In genomic region chr14:76901171-76902055, GRCh38 we compare ENCODE assay signal across 15 cellular contexts.
DNase-seq lines count a peak whose midpoint lies in the region; ATAC-seq and TF ChIP-seq lines count a peak whose summit lies in the region.
"Had no signal": no experiment of that assay in that cellular context is flagged by ENCODE, and none has a peak within 500 bp of the region (broad histone marks: within the 10 kb centered on the region; RNA-seq: fewer than 3 reads in every experiment).

No MANE protein-coding gene starts in this region.

- no peak for ATAC-seq in stimulated activated effector memory CD8-positive, alpha-beta T cell treated with anti-CD3 and anti-CD28 coated beads, Interleukin-12 subunit alpha, Interleukin-12 subunit beta, amount 100 ng/mL, for 72 hours
- no peak for ATAC-seq in GM18517 (IDR thresholded peaks at IDR 0.05; ENCODE audit: unreplicated experiment)
- ATAC-seq: body of pancreas, psoas muscle had no signal

- no peak overlapping the region for H3K4me3 Mint-ChIP-seq in MCF 10A (ENCODE audit: unreplicated experiment)
- H3K4me3 Mint-ChIP-seq in stimulated activated effector memory CD8-positive, alpha-beta T cell treated with anti-CD3 and anti-CD28 coated beads, Interleukin-12 subunit alpha, Interleukin-12 subunit beta, amount 100 ng/mL, for 72 hours, result no peak overlapping the region
- no peak overlapping the region for H3K4me3 Mint-ChIP-seq in activated CD4-positive, alpha-beta T cell treated with anti-CD3 and anti-CD28 coated beads, Interleukin-2, amount 10 ng/mL, durations not matched to agents 24 days and 14 days
- H3K4me3 Mint-ChIP-seq: activated CD4-positive, alpha-beta T cell treated with anti-CD3 and anti-CD28 coated beads, Interleukin-2, amount 10 ng/mL, durations not matched to agents 7 days and 5 days; T-helper 2 cell treated with Interferon-gamma antibody and Interleukin-4, amounts not matched to agents 5 μg/mL and 100 μg/mL, for 36 hours had no signal

- H3K9me3 Mint-ChIP-seq in MCF 10A (ENCODE audit: unreplicated experiment), result no peaks in the 10 kb centered on the region
- no peaks in the 10 kb centered on the region for H3K9me3 Mint-ChIP-seq in stimulated activated effector memory CD8-positive, alpha-beta T cell treated with anti-CD3 and anti-CD28 coated beads, Interleukin-12 subunit alpha, Interleukin-12 subunit beta, amount 100 ng/mL, for 72 hours
- no peaks in the 10 kb centered on the region for H3K9me3 Mint-ChIP-seq in activated CD4-positive, alpha-beta T cell treated with anti-CD3 and anti-CD28 coated beads, Interleukin-2, amount 10 ng/mL, durations not matched to agents 24 days and 14 days
- H3K9me3 Mint-ChIP-seq: activated CD4-positive, alpha-beta T cell treated with anti-CD3 and anti-CD28 coated beads, Interleukin-2, amount 10 ng/mL, durations not matched to agents 7 days and 5 days; T-helper 2 cell treated with Interferon-gamma antibody and Interleukin-4, amounts not matched to agents 5 μg/mL and 100 μg/mL, for 36 hours had no signal

- POLR2A ChIA-PET in MCF 10A (lab: Yijun Ruan, JAX), result interaction anchor here (1.0 kb wide), 1 partner anchor 165 kb away, joined by 4 read pairs; no protein-coding TSS in a partner anchor

- CTCF ChIA-PET in MCF 10A (lab: Yijun Ruan, JAX), result interaction anchor here (1.0 to 14.1 kb wide), 9 partner anchors 10 to 194 kb away, joined by 3 to 186 read pairs (median 8); no protein-coding TSS in a partner anchor

- BruUV-seq in MCF 10A (replicated peaks; lab: Mats Ljungman, UMichigan), result no TSS peak

- H3K36me3 Mint-ChIP-seq in MCF 10A (ENCODE audit: insufficient read depth, unreplicated experiment), result peaks cover 5% of the 10 kb centered on the region
- no peaks in the 10 kb centered on the region for H3K36me3 Mint-ChIP-seq in stimulated activated effector memory CD8-positive, alpha-beta T cell treated with anti-CD3 and anti-CD28 coated beads, Interleukin-12 subunit alpha, Interleukin-12 subunit beta, amount 100 ng/mL, for 72 hours
- H3K36me3 Mint-ChIP-seq in activated CD4-positive, alpha-beta T cell treated with anti-CD3 and anti-CD28 coated beads, Interleukin-2, amount 10 ng/mL, durations not matched to agents 24 days and 14 days (ENCODE audit: low read depth), result no peaks in the 10 kb centered on the region

- H3K27me3 Mint-ChIP-seq in MCF 10A (ENCODE audit: insufficient read depth, unreplicated experiment), result no peaks in the 10 kb centered on the region
- H3K27me3 Mint-ChIP-seq in activated CD4-positive, alpha-beta T cell treated with anti-CD3 and anti-CD28 coated beads, Interleukin-2, amount 10 ng/mL, durations not matched to agents 24 days and 14 days, result peaks cover 2% of the 10 kb centered on the region

- H3K4me3 ChIP-seq in fibroblast of villous mesenchyme (ENCODE audit: low read depth, low read length), result no peak overlapping the region
- H3K4me3 ChIP-seq: BLaER1 treated with 17β-estradiol and CSF1 and Interleukin-3, amounts not matched to agents 10 nM and 100 nM; body of pancreas; PC-9; psoas muscle had no signal

- peak; percentile 75 for DNase-seq in G401 (ENCODE audit: low spot score)
- peak; percentile 43 for DNase-seq in MCF 10A (ENCODE audit: unreplicated experiment)
- DNase-seq in fibroblast of villous mesenchyme (ENCODE audit: low read depth), result peak; percentile 39
- no peak for DNase-seq in stimulated activated effector memory CD8-positive, alpha-beta T cell treated with anti-CD3 and anti-CD28 coated beads, Interleukin-12 subunit alpha, Interleukin-12 subunit beta, amount 100 ng/mL, for 72 hours (ENCODE audit: low spot score in 2 of 2)
- no peak for DNase-seq in activated CD4-positive, alpha-beta T cell treated with anti-CD3 and anti-CD28 coated beads, Interleukin-2, amount 10 ng/mL, durations not matched to agents 24 days and 14 days
- DNase-seq in activated CD8-positive, alpha-beta memory T cell treated with anti-CD3 and anti-CD28 coated beads, Interleukin-2, amount 50 U/mL, for 48 hours, result no peak
- no peak for DNase-seq in superior temporal gyrus (ENCODE audit: extremely low spot score)
- DNase-seq: activated CD4-positive, alpha-beta T cell treated with anti-CD3 and anti-CD28 coated beads, Interleukin-2, amount 10 ng/mL, durations not matched to agents 7 days and 5 days; body of pancreas; NCI-H510A treated with DMSO at 0.1 percent for 48 hours; PC-9; psoas muscle had no signal

- H3K4me1 Mint-ChIP-seq in MCF 10A (ENCODE audit: insufficient read depth, unreplicated experiment), result peaks cover 29% of the 10 kb centered on the region
- H3K4me1 Mint-ChIP-seq in stimulated activated effector memory CD8-positive, alpha-beta T cell treated with anti-CD3 and anti-CD28 coated beads, Interleukin-12 subunit alpha, Interleukin-12 subunit beta, amount 100 ng/mL, for 72 hours, result peaks cover 21% of the 10 kb centered on the region
- peaks cover 10% of the 10 kb centered on the region for H3K4me1 Mint-ChIP-seq in activated CD4-positive, alpha-beta T cell treated with anti-CD3 and anti-CD28 coated beads, Interleukin-2, amount 10 ng/mL, durations not matched to agents 24 days and 14 days

- no peak overlapping the region for H3K27ac Mint-ChIP-seq in MCF 10A (ENCODE audit: low read depth, unreplicated experiment)
- peak overlapping the region; percentile 48 for H3K27ac Mint-ChIP-seq in stimulated activated effector memory CD8-positive, alpha-beta T cell treated with anti-CD3 and anti-CD28 coated beads, Interleukin-12 subunit alpha, Interleukin-12 subunit beta, amount 100 ng/mL, for 72 hours
- no peak overlapping the region for H3K27ac Mint-ChIP-seq in activated CD4-positive, alpha-beta T cell treated with anti-CD3 and anti-CD28 coated beads, Interleukin-2, amount 10 ng/mL, durations not matched to agents 24 days and 14 days
- H3K27ac Mint-ChIP-seq: activated CD4-positive, alpha-beta T cell treated with anti-CD3 and anti-CD28 coated beads, Interleukin-2, amount 10 ng/mL, durations not matched to agents 7 days and 5 days; T-helper 2 cell treated with Interferon-gamma antibody and Interleukin-4, amounts not matched to agents 5 μg/mL and 100 μg/mL, for 36 hours had no signal

- no peak for TF ChIP-seq CTCF in MCF 10A (IDR thresholded peaks at IDR 0.05; ENCODE audit: unreplicated experiment)
- no peak for TF ChIP-seq CTCF in fibroblast of villous mesenchyme (IDR thresholded peaks at IDR 0.05; ENCODE audit: insufficient read depth, low read depth, low read length)

- intact Hi-C loops in MCF 10A (cut with micrococcal nuclease), result no loop called here
- intact Hi-C loops in activated CD4-positive, alpha-beta T cell treated with anti-CD3 and anti-CD28 coated beads, Interleukin-2, amount 10 ng/mL, durations not matched to agents 24 days and 14 days (cut with micrococcal nuclease), result no loop called here

- in situ Hi-C loops in G401 (cut with HindIII; ENCODE audit: low sequenced_read_pairs), result no loop called here

Comparison
In these comparisons a context has a peak if more than half of its experiments do, and no peak if none do; other contexts are left out.
1. DNase-seq: peak in G401 (single experiment), MCF 10A (single experiment) and fibroblast of villous mesenchyme (single experiment); none in stimulated activated effector memory CD8-positive, alpha-beta T cell treated with anti-CD3 and anti-CD28 coated beads, Interleukin-12 subunit alpha, Interleukin-12 subunit beta, amount 100 ng/mL, for 72 hours (0 of 2), activated CD4-positive, alpha-beta T cell treated with anti-CD3 and anti-CD28 coated beads, Interleukin-2, amount 10 ng/mL, durations not matched to agents 24 days and 14 days (single experiment), activated CD8-positive, alpha-beta memory T cell treated with anti-CD3 and anti-CD28 coated beads, Interleukin-2, amount 50 U/mL, for 48 hours (single experiment) and superior temporal gyrus (single experiment).